ENCODE assay signal across 8 cellular contexts in genomic region chr12:130041983-130042812, GRCh38.
DNase-seq lines count a peak whose midpoint lies in the region; ATAC-seq and TF ChIP-seq lines count a peak whose summit lies in the region.

No MANE protein-coding gene starts in this region.

- TF ChIP-seq CTCF in GM06990 (IDR thresholded peaks at IDR 0.05; ENCODE audit: insufficient read depth, low read length, poor library complexity, severe bottlenecking): peak; percentile 19
- TF ChIP-seq CTCF in lower leg skin (IDR thresholded peaks at IDR 0.05): no peak

- intact Hi-C loops in lower leg skin (cut with DNase I; ENCODE audit: low total_unique reads): loop anchor here (10.0 kb wide), 1 partner anchor 223 kb away; no protein-coding TSS in a partner anchor

- ATAC-seq in HG03196 (IDR thresholded peaks at IDR 0.05; ENCODE audit: unreplicated experiment): no peak

- H3K4me3 ChIP-seq in GM06990 (replicated peaks; ENCODE audit: low read depth, low read length) (no peak overlapping the region), lower leg skin (ENCODE audit: low read depth, poor library complexity, severe bottlenecking) (no peak overlapping the region)

- H3K36me3 ChIP-seq in GM06990 (ENCODE audit: control insufficient read depth, insufficient read depth, low read length): no peaks in the 10 kb centered on the region

- no peaks in the 10 kb centered on the region for H3K27me3 ChIP-seq in GM06990 (replicated peaks; ENCODE audit: control insufficient read depth, insufficient read depth, low read length)

- WGBS in lower leg skin, 2 donors: 8 to 11% methylated on average over 39 to 52 of the region's 52 CpGs

- TF ChIP-seq POLR2A in lower leg skin (IDR thresholded peaks at IDR 0.05): no peak

- DNase-seq in GM06990 (ENCODE audit: extremely low read depth, insufficient read length) (no peak), NCI-H2196 treated with DMSO at 0.1 percent for 48 hours (lab: John Stamatoyannopoulos, UW; ENCODE audit: unreplicated experiment) (peak; percentile 55), astrocyte of the hippocampus (ENCODE audit: low read depth, low spot score) (peak; percentile 11), lower leg skin (ENCODE audit: low spot score in 2 of 2) (peak; percentile 45 to 89), NK-92 (lab: John Stamatoyannopoulos, UW; ENCODE audit: unreplicated experiment) (no peak), SW480 (ENCODE audit: low spot score) (no peak)
- peak; percentile 10 to 13 for DNase-seq in stimulated activated CD8-positive, alpha-beta memory T cell treated with anti-CD3 and anti-CD28 coated beads, Interleukin-7, amount 100 ng/mL, for 48 hours (ENCODE audit: extremely low read depth in 1 of 2, low read depth in 1 of 2)

Comparison
In these comparisons a context has a peak if more than half of its experiments do, and no peak if none do; other contexts are left out.
1. DNase-seq: peak in NCI-H2196 treated with DMSO at 0.1 percent for 48 hours (single experiment), astrocyte of the hippocampus (single experiment), lower leg skin (2 of 2) and stimulated activated CD8-positive, alpha-beta memory T cell treated with anti-CD3 and anti-CD28 coated beads, Interleukin-7, amount 100 ng/mL, for 48 hours (2 of 2); none in GM06990 (single experiment), NK-92 (single experiment) and SW480 (single experiment).